Comparison of ENCODE assay signal across 17 cellular contexts in the genomic region with DNA sequence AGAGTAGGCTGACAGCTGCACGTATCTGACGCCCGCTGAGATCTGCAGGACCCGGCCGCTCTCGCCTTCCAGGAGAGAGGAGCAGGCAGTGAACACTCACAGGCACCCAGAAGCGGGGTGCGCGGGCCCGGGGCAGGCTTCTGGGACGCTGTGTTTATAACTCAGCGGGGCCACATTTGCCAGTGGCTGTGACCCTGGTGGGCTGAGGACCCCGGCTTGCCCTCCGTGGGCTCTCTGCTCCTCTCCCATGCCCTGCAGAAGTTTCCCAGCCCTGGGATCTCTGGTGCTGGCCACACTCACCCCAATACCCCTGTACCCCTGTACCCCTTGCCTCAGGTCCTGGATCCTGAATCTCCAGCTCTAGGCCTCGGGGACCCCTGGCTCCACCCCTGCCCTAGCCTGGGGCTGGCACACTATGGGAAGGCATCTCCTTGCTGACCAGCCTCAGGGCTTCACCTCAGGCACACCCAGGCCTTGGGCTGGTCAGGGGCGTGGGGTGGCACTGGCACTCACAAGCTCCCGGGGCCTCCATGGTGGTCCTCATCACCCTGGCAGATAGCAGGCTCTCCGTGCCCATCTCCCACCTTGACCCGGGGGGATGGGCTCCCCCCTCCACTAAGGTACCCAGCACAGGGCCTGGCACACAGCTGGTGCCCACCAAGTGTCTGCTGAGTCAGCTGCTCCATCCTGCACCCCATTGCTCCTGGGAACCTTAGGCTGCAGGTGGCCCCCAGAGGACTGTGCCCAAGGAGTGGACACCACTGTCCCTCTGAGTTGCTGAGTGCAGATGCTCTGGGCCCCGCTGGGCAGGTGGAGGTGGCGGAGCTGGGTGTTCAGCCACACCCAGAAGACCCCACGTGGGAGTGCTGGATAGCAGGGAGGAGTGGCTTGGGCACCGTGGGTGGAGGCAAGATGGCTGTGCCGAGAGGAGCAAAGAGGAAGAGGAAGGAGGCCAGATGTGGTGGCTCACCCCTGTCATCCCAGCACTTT.
"Had no signal": no experiment of that assay in that cellular context is flagged by ENCODE, and none has a peak within 500 bp of the region (broad histone marks: within the 10 kb centered on the region; RNA-seq: fewer than 3 reads in every experiment).

No MANE protein-coding gene starts in this region.

- H3K36me3 ChIP-seq: left lung, pancreas had no signal

- H3K4me1 ChIP-seq: left lung, pancreas had no signal

- H3K4me3 ChIP-seq: dorsolateral prefrontal cortex, gastroesophageal sphincter, left lung, pancreas, skin epidermis had no signal

- ATAC-seq: activated naive CD8-positive, alpha-beta T cell treated with anti-CD3 and anti-CD28 coated beads, Interleukin-2, amount 50 U/mL, for 24 hours; gastroesophageal sphincter; left lung; stimulated activated naive CD8-positive, alpha-beta T cell treated with anti-CD3 and anti-CD28 coated beads, Interleukin-15, Interleukin-2, amounts not matched to agents 100 U/mL and 50 U/mL, for 24 hours had no signal

- H3K9me3 ChIP-seq: gastroesophageal sphincter, pancreas had no signal

- FAIRE-seq: astrocyte, bronchial epithelial cell, islet of Langerhans, pancreas had no signal

- H3K27ac ChIP-seq: dorsolateral prefrontal cortex, left lung, pancreas, skin epidermis had no signal

- DNase-seq: activated CD4-positive, alpha-beta T cell treated with anti-CD3 and anti-CD28 coated beads, Interleukin-2, amount 50 U/mL, for 4 hours; activated CD4-positive, CD25-positive, alpha-beta regulatory T cell; activated naive CD4-positive, alpha-beta T cell treated with anti-CD3 and anti-CD28 coated beads for 36 hours; activated naive CD8-positive, alpha-beta T cell treated with anti-CD3 and anti-CD28 coated beads, Interleukin-2, amount 50 U/mL, for 24 hours; activated T-cell treated with anti-CD3 and anti-CD28 coated beads, Interleukin-2, amount 50 U/mL, for 1 hour; endodermal cell; mesendoderm; stimulated activated naive CD8-positive, alpha-beta T cell treated with anti-CD3 and anti-CD28 coated beads, Interleukin-15, Interleukin-2, amounts not matched to agents 100 U/mL and 50 U/mL, for 24 hours; SW 1271 had no signal

- H3K27me3 ChIP-seq: dorsolateral prefrontal cortex, gastroesophageal sphincter, pancreas had no signal
